Comparison of ENCODE assay signal across 11 cellular contexts in genomic region chr13:27371932-27372331, GRCh38.
"Had no signal": no experiment of that assay in that cellular context is flagged by ENCODE, and none has a peak within 500 bp of the region (broad histone marks: within the 10 kb centered on the region; RNA-seq: fewer than 3 reads in every experiment).

No MANE protein-coding gene starts in this region.

- DNase-seq: activated naive CD4-positive, alpha-beta T cell treated with Interleukin-2 at 50 U/mL for 16 hours; activated naive CD8-positive, alpha-beta T cell treated with anti-CD3 and anti-CD28 coated beads, Interleukin-2, amount 50 U/mL, for 24 hours; aorta; cerebellar nuclear complex; effector CD8-positive, alpha-beta T cell; foreskin fibroblast; left ventricle myocardium inferior; posterior cingulate gyrus; stimulated activated CD4-positive, alpha-beta T cell treated with anti-CD3 and anti-CD28 coated beads, Interleukin-2, amount 100 ng/mL, for 48 hours; tibial artery; uterus had no signal
